8 cellular contexts compared by ENCODE assay signal in genomic region chr2:174039551-174040416, GRCh38.
DNase-seq lines count a peak whose midpoint lies in the region; ATAC-seq and TF ChIP-seq lines count a peak whose summit lies in the region.

No MANE protein-coding gene starts in this region.

- no peaks in the 10 kb centered on the region for H3K27me3 ChIP-seq in HL-60 (ENCODE audit: insufficient read depth, poor library complexity, severe bottlenecking)
- no peaks in the 10 kb centered on the region for H3K27me3 ChIP-seq in OCI-LY1 (ENCODE audit: insufficient read depth, low read length)

- H2AFZ ChIP-seq in OCI-LY1 (ENCODE audit: low read length) = peak overlapping the region; percentile 95

- TF ChIP-seq POLR2A in erythroblast (IDR thresholded peaks at IDR 0.05; ENCODE audit: low read length) = no peak

- no peaks in the 10 kb centered on the region for H3K9me3 ChIP-seq in OCI-LY1 (ENCODE audit: low read length)

- TF ChIP-seq CTCF in HL-60 (IDR thresholded peaks at IDR 0.05; ENCODE audit: insufficient read depth, low read length) (peak; percentile 36), OCI-LY1 (IDR thresholded peaks at IDR 0.05; ENCODE audit: low read length) (peak; percentile 92)

- peak overlapping the region; percentile 43; the same call in 1 of the 2 replicates for H3K9ac ChIP-seq in OCI-LY1 (ENCODE audit: low read length)

- peak; percentile 89 for ATAC-seq in GM19467 (IDR thresholded peaks at IDR 0.05; ENCODE audit: unreplicated experiment)

- H3K4me3 ChIP-seq in HL-60 (replicated peaks; ENCODE audit: insufficient read depth, low read length) = no peak overlapping the region
- peak overlapping the region; percentile 44 for H3K4me3 ChIP-seq in OCI-LY1 (ENCODE audit: low read depth, low read length, poor library complexity, severe bottlenecking)

- H3K27ac ChIP-seq in HL-60 (replicated peaks) (peak overlapping the region; percentile 63), OCI-LY1 (ENCODE audit: low read depth, low read length, poor library complexity, severe bottlenecking) (peak overlapping the region; percentile 59)

- H3F3A ChIP-seq in OCI-LY1 (ENCODE audit: insufficient read depth, low read length) = no peaks in the 10 kb centered on the region

- no peaks in the 10 kb centered on the region for H4K20me1 ChIP-seq in OCI-LY1 (ENCODE audit: insufficient read depth, low read length)

- no peaks in the 10 kb centered on the region for H3K9me2 ChIP-seq in OCI-LY1 (ENCODE audit: low read depth, low read length)

- H3K4me1 ChIP-seq in OCI-LY1 (ENCODE audit: insufficient read depth, low read length, severe bottlenecking) = peaks cover 6% of the 10 kb centered on the region

- no peaks in the 10 kb centered on the region for H3K79me2 ChIP-seq in OCI-LY1 (ENCODE audit: insufficient read depth, low read length)

- peak overlapping the region; percentile 72 for H3K4me2 ChIP-seq in OCI-LY1 (ENCODE audit: low read length)

- no peaks in the 10 kb centered on the region for H3K36me3 ChIP-seq in OCI-LY1 (ENCODE audit: insufficient read depth, low read length)

- peak; percentile 85 for DNase-seq in COR-L47 (lab: John Stamatoyannopoulos, UW)
- DNase-seq in HL-60 (ENCODE audit: low read depth in 1 of 2, low spot score in 1 of 2) = peak; percentile 88 to 91
- DNase-seq in activated T-cell treated with anti-CD3 and anti-CD28 coated beads for 1 hour (ENCODE audit: low read depth) = peak; percentile 80
- DNase-seq in erythroblast (lab: John Stamatoyannopoulos, UW) = peak; percentile 87 to 90
- peak; percentile 91 for DNase-seq in myocyte (ENCODE audit: low read depth)
- peak; percentile 81 for DNase-seq in stimulated activated CD8-positive, alpha-beta memory T cell treated with anti-CD3 and anti-CD28 coated beads, Interleukin-7, amount 100 ng/mL, for 24 hours (ENCODE audit: low read depth)
